Comparison of ENCODE assay signal across 8 cellular contexts in genomic region chr4:184536881-184537248, GRCh38.
DNase-seq lines count a peak whose midpoint lies in the region; ATAC-seq and TF ChIP-seq lines count a peak whose summit lies in the region.

No MANE protein-coding gene starts in this region.

- H3K4me3 ChIP-seq in GM23338 (peak overlapping the region; percentile 67), fibroblast of villous mesenchyme (ENCODE audit: low read depth, low read length) (peak overlapping the region; percentile 82), psoas muscle (peak overlapping the region; percentile 89)

- no peaks in the 10 kb centered on the region for H3K9me3 Mint-ChIP-seq in GM23338
- H3K9me3 Mint-ChIP-seq in T-cell: no peaks in the 10 kb centered on the region

- H3K27ac Mint-ChIP-seq in GM23338: peak overlapping the region; percentile 93
- peak overlapping the region; percentile 94 to 98 for H3K27ac Mint-ChIP-seq in T-cell

- WGBS in psoas muscle, 3 donors: 14 to 21% (median 15%) methylated on average over 5 of the region's 5 CpGs

- ATAC-seq in GM23338: no peak
- ATAC-seq in T-cell (replicated peaks in 1 of 4): peak; percentile 19 to 39 (median 28)
- ATAC-seq in psoas muscle: no peak

- no peaks in the 10 kb centered on the region for H3K79me2 ChIP-seq in GM23338 (replicated peaks; ENCODE audit: insufficient read depth)

- H3K27ac ChIP-seq in GM23338 (ENCODE audit: low read depth) (peak overlapping the region; percentile 77; the same call in 1 of the 2 replicates), psoas muscle (peak overlapping the region; percentile 98)

- H3K9me2 ChIP-seq in GM23338 (ENCODE audit: insufficient read depth): no peaks in the 10 kb centered on the region

- TF ChIP-seq CTCF in GM23338 (conservative IDR thresholded peaks at IDR 0.05; ENCODE audit: low read depth in 2 of 2) (no peak), fibroblast of villous mesenchyme (IDR thresholded peaks at IDR 0.05; ENCODE audit: insufficient read depth, low read depth, low read length) (no peak), psoas muscle (IDR thresholded peaks at IDR 0.05) (no peak)

- no peaks in the 10 kb centered on the region for H4K20me1 ChIP-seq in GM23338 (replicated peaks; ENCODE audit: insufficient read depth)

- POLR2A ChIA-PET in T-cell (lab: Charles Lee): interaction anchor here (0.5 to 1.3 kb wide), 3 partner anchors 62 to 273 kb away, joined by 4 to 6 read pairs (median 5); partner anchors contain the start of gene IRF2 (in 2 of the 2)

- peak overlapping the region; percentile 90 for H3K4me3 Mint-ChIP-seq in GM23338
- peak overlapping the region; percentile 83 to 94 (median 89) for H3K4me3 Mint-ChIP-seq in T-cell

- H3K4me2 ChIP-seq in GM23338: peak overlapping the region; percentile 86

- CTCF ChIA-PET in T-cell (lab: Charles Lee): interaction anchor here (0.7 to 1.8 kb wide), 4 partner anchors 62 to 272 kb away, joined by 3 to 11 read pairs (median 4); partner anchors contain the start of gene IRF2 (in 1 of the 2)

- H3K36me3 Mint-ChIP-seq in GM23338 (ENCODE audit: low read depth) (no peaks in the 10 kb centered on the region), T-cell (no peaks in the 10 kb centered on the region)

- peaks cover 8% of the 10 kb centered on the region for H3K27me3 Mint-ChIP-seq in GM23338 (ENCODE audit: insufficient read depth, low read depth, poor library complexity)
- H3K27me3 Mint-ChIP-seq in T-cell: no peaks in the 10 kb centered on the region

- H3F3A ChIP-seq in GM23338 (replicated peaks; ENCODE audit: low read depth): no peaks in the 10 kb centered on the region

- H3K4me1 Mint-ChIP-seq in GM23338: peaks cover 14% of the 10 kb centered on the region
- H3K4me1 Mint-ChIP-seq in T-cell: peaks cover 33 to 47% (median 47%) of the 10 kb centered on the region in 3 donors

- no peaks in the 10 kb centered on the region for H3K9me3 ChIP-seq in psoas muscle

- no peak for DNase-seq in GM23338 (ENCODE audit: low spot score)
- DNase-seq in T-cell: no peak
- DNase-seq in fibroblast of villous mesenchyme (ENCODE audit: low read depth): no peak
- DNase-seq in psoas muscle: no peak
- DNase-seq in DMS53 (lab: John Stamatoyannopoulos, UW): no peak
- DNase-seq in stimulated activated CD4-positive, alpha-beta T cell treated with anti-CD3 and anti-CD28 coated beads, Interleukin-15, amount 100 ng/mL, for 24 hours: no peak
- DNase-seq in ureter (ENCODE audit: low spot score): no peak
- DNase-seq in NCI-H82 (lab: John Stamatoyannopoulos, UW): no peak

- peaks cover 5% of the 10 kb centered on the region for H3K4me1 ChIP-seq in GM23338 (ENCODE audit: insufficient read depth)
- H3K4me1 ChIP-seq in psoas muscle: peaks cover 19% of the 10 kb centered on the region

- no peaks in the 10 kb centered on the region for H3K27me3 ChIP-seq in GM23338 (ENCODE audit: insufficient read depth)
- H3K27me3 ChIP-seq in psoas muscle (ENCODE audit: insufficient read depth in 3 of 3, low read length in 2 of 3): no peaks in the 10 kb centered on the region

- no peaks in the 10 kb centered on the region for H3K36me3 ChIP-seq in GM23338 (ENCODE audit: insufficient read depth)
- H3K36me3 ChIP-seq in psoas muscle (ENCODE audit: insufficient read depth in 1 of 2, low read depth in 1 of 2): no peaks in the 10 kb centered on the region

- H2AFZ ChIP-seq in GM23338: no peak overlapping the region; the same call in 1 of the 2 replicates

- intact Hi-C loops in psoas muscle (cut with DNase I): loop anchor here (1.0 to 5.0 kb wide), 7 partner anchors 62 to 273 kb away; partner anchors contain the start of genes IRF2 (in 2 of the 2), CASP3 (in 1 of the 2) and PRIMPOL (in 1 of the 2)

TF ChIP-seq in GM23338, 12 proteins besides CTCF, POLR2A, EP300 and RAD21 (continues in another document):
- TF ChIP-seq CREB1 (CRISPR knock-in tag; IDR thresholded peaks at IDR 0.05; ENCODE audit: low read depth) (no peak), ETS1 (IDR thresholded peaks at IDR 0.05) (no peak), NANOG (IDR thresholded peaks at IDR 0.05; ENCODE audit: borderline replicate concordance) (no peak), POLR2AphosphoS5 (IDR thresholded peaks at IDR 0.05; ENCODE audit: low read depth) (no peak), ZNF462 (CRISPR knock-in tag; IDR thresholded peaks at IDR 0.05) (no peak), EZH2 (IDR thresholded peaks at IDR 0.05; ENCODE audit: low read depth, unreplicated experiment) (no peak), ZNF114 (CRISPR knock-in tag; IDR thresholded peaks at IDR 0.05) (no peak), ZNF331 (CRISPR knock-in tag; IDR thresholded peaks at IDR 0.05; ENCODE audit: low read depth) (no peak), EZH2phosphoT487 (IDR thresholded peaks at IDR 0.05; ENCODE audit: unreplicated experiment) (no peak), STAT1 (IDR thresholded peaks at IDR 0.05; ENCODE audit: unreplicated experiment) (no peak)

Comparison
In these comparisons a context has a peak if more than half of its experiments do, and no peak if none do; other contexts are left out.
1. ATAC-seq: peak in T-cell (4 of 4); none in GM23338 (single experiment) and psoas muscle (0 of 4).
2. Peak in every context shown above with its lines, with median percentiles within 50 percentile points of each other: H3K4me3 ChIP-seq.